16 cellular contexts compared by ENCODE assay signal in the genomic region with DNA sequence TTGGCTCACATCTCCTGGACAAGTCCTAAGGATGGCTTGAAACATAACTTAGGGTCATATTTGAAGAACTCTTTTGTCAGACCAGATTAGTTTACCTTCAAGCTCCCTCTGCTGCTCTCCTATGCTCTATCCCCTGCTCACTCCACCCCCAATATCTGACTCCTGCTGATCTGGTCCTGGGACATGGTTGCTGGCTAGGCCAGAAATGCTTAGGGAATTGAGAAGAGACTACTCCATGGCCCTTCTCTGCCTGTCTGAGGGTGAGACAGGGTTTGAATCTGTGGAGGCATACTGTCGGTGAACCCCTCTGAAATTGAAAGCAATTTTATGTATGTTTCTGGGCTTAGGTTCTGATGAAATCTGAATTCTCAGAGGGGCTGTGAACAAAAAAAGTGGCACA. TPM values are rescaled to one million over a fixed set of nuclear protein-coding genes. Genes with fewer than 3 reads are reported as not detected.
DNase-seq lines count a peak whose midpoint lies in the region; ATAC-seq and FAIRE-seq lines count a peak whose summit lies in the region.
"Had no signal": no experiment of that assay in that cellular context is flagged by ENCODE, and none has a peak within 500 bp of the region (broad histone marks: within the 10 kb centered on the region; RNA-seq: fewer than 3 reads in every experiment).

No MANE protein-coding gene starts in this region.

- H3K18ac ChIP-seq in trophoblast cell (ENCODE audit: low read length), result peak overlapping the region; percentile 46

- no peak overlapping the region for H3K9ac ChIP-seq in trophoblast cell (ENCODE audit: low read length)

- no peak overlapping the region for H3K4me3 ChIP-seq in trophoblast cell (ENCODE audit: low read depth, low read length)
- H3K4me3 ChIP-seq: gastroesophageal sphincter, testis had no signal

- CTCF ChIA-PET in activated CD4-positive, alpha-beta T cell treated with anti-CD3 and anti-CD28 coated beads for 36 hours (lab: Charles Lee), result interaction anchor here (1.1 to 3.3 kb wide), 2 partner anchors 9 to 28 kb away, joined by 3 to 12 read pairs; no protein-coding TSS in a partner anchor

- peaks cover 76% of the 10 kb centered on the region for H3K4me1 Mint-ChIP-seq in activated CD4-positive, alpha-beta T cell treated with anti-CD3 and anti-CD28 coated beads for 36 hours
- H3K4me1 Mint-ChIP-seq in activated naive CD8-positive, alpha-beta T cell treated with anti-CD3 and anti-CD28 coated beads for 36 hours, result peaks cover 71% of the 10 kb centered on the region

- peaks cover 37% of the 10 kb centered on the region for H3K36me3 Mint-ChIP-seq in activated CD4-positive, alpha-beta T cell treated with anti-CD3 and anti-CD28 coated beads for 36 hours (ENCODE audit: low read depth)
- peaks cover 65% of the 10 kb centered on the region for H3K36me3 Mint-ChIP-seq in activated naive CD8-positive, alpha-beta T cell treated with anti-CD3 and anti-CD28 coated beads for 36 hours

- POLR2A ChIA-PET in activated CD4-positive, alpha-beta T cell treated with anti-CD3 and anti-CD28 coated beads for 36 hours (lab: Charles Lee), result no interaction called here

- DNase-seq in activated CD4-positive, alpha-beta T cell treated with anti-CD3 and anti-CD28 coated beads for 36 hours, result no peak
- DNase-seq in activated CD4-positive, alpha-beta T cell treated with anti-CD3 and anti-CD28 coated beads for 48 hours, result no peak
- DNase-seq in GM19239 (ENCODE audit: insufficient read length, low spot score) (no peak), trophoblast cell (no peak), NCI-H146 treated with DMSO at 0.1 percent for 48 hours (lab: John Stamatoyannopoulos, UW; ENCODE audit: unreplicated experiment) (no peak), COLO829 (ENCODE audit: low spot score) (no peak), NCI-H2227 treated with DMSO at 0.1 percent for 48 hours (lab: John Stamatoyannopoulos, UW) (no peak)
- no peak for DNase-seq in activated naive CD8-positive, alpha-beta T cell treated with anti-CD3 and anti-CD28 coated beads for 36 hours
- DNase-seq: DMS153, GOT3, kidney, SW 1271, testis had no signal

- peaks cover 0 to 3% of the 10 kb centered on the region in 2 experiments for H3K36me3 ChIP-seq in trophoblast cell (ENCODE audit: control insufficient read depth in 1 of 2, insufficient read depth in 2 of 2, low read length in 2 of 2)

- H2AK5ac ChIP-seq in trophoblast cell (ENCODE audit: low read length), result no peak overlapping the region

- no CpG with 5 or more reads among the region's 1 CpG for WGBS in trophoblast cell (ENCODE audit: extremely low coverage, insufficient coverage, insufficient read length)

- no peak overlapping the region for H3K23ac ChIP-seq in trophoblast cell (ENCODE audit: low read length)

- H3K9me3 Mint-ChIP-seq in activated CD4-positive, alpha-beta T cell treated with anti-CD3 and anti-CD28 coated beads for 36 hours (ENCODE audit: low read depth), result no peaks in the 10 kb centered on the region
- H3K9me3 Mint-ChIP-seq in activated naive CD8-positive, alpha-beta T cell treated with anti-CD3 and anti-CD28 coated beads for 36 hours, result no peaks in the 10 kb centered on the region

- ATAC-seq in activated CD4-positive, alpha-beta T cell treated with anti-CD3 and anti-CD28 coated beads for 36 hours, result no peak
- ATAC-seq: gastroesophageal sphincter had no signal

- peaks cover 11% of the 10 kb centered on the region for H3K79me2 ChIP-seq in trophoblast cell (ENCODE audit: control insufficient read depth, insufficient read depth, low read length, poor library complexity)

- peak overlapping the region; percentile 95 for H3K4me3 Mint-ChIP-seq in activated CD4-positive, alpha-beta T cell treated with anti-CD3 and anti-CD28 coated beads for 36 hours
- peak overlapping the region; percentile 96 for H3K4me3 Mint-ChIP-seq in activated naive CD8-positive, alpha-beta T cell treated with anti-CD3 and anti-CD28 coated beads for 36 hours

- no peaks in the 10 kb centered on the region for H3K27me3 Mint-ChIP-seq in activated CD4-positive, alpha-beta T cell treated with anti-CD3 and anti-CD28 coated beads for 36 hours
- no peaks in the 10 kb centered on the region for H3K27me3 Mint-ChIP-seq in activated naive CD8-positive, alpha-beta T cell treated with anti-CD3 and anti-CD28 coated beads for 36 hours

- no peak overlapping the region for H3K4me2 ChIP-seq in trophoblast cell (ENCODE audit: low read length)

- no peak overlapping the region for H2AFZ ChIP-seq in trophoblast cell (ENCODE audit: insufficient read depth, low read length, poor library complexity)

- FAIRE-seq in GM19239 (lab: Jason Lieb, UNC), result peak; percentile 73
- FAIRE-seq: A204.1, endometrium, kidney had no signal

- H4K8ac ChIP-seq in trophoblast cell (ENCODE audit: low read depth, low read length), result no peak overlapping the region

- no peaks in the 10 kb centered on the region for H3K27me3 ChIP-seq in trophoblast cell (ENCODE audit: insufficient read depth, low read length)
- H3K27me3 ChIP-seq: gastroesophageal sphincter, testis had no signal

- H3K27ac ChIP-seq in trophoblast cell (ENCODE audit: low read depth, low read length), result no peak overlapping the region
- H3K27ac ChIP-seq: gastroesophageal sphincter, testis had no signal

- H4K12ac ChIP-seq in trophoblast cell (ENCODE audit: low read depth, low read length), result no peak overlapping the region

- H3K27ac Mint-ChIP-seq in activated CD4-positive, alpha-beta T cell treated with anti-CD3 and anti-CD28 coated beads for 36 hours, result peak overlapping the region; percentile 84
- H3K27ac Mint-ChIP-seq in activated naive CD8-positive, alpha-beta T cell treated with anti-CD3 and anti-CD28 coated beads for 36 hours, result peak overlapping the region; percentile 94

- H2BK120ac ChIP-seq in trophoblast cell (ENCODE audit: insufficient read depth, low read length, poor library complexity), result no peak overlapping the region

- intact Hi-C loops in activated CD4-positive, alpha-beta T cell treated with anti-CD3 and anti-CD28 coated beads for 36 hours (cut with DNase I, micrococcal nuclease), result loop anchor here (2.0 to 10.0 kb wide), 8 partner anchors 39 to 1800 kb away; partner anchors contain the start of genes ANKH (in 1 of the 2), OTULINL (in 1 of the 2), TRIO (in 1 of the 2) and ZNF622 (in 1 of the 2)

- peaks cover 2 to 4% of the 10 kb centered on the region in 2 experiments for H3K4me1 ChIP-seq in trophoblast cell (ENCODE audit: control insufficient read depth in 1 of 2, insufficient read depth in 2 of 2, low read length in 2 of 2)

- no peaks in the 10 kb centered on the region for H3K9me3 ChIP-seq in trophoblast cell (ENCODE audit: insufficient read depth, low read depth, low read length)
- H3K9me3 ChIP-seq: gastroesophageal sphincter, testis had no signal

- H2BK12ac ChIP-seq in trophoblast cell (ENCODE audit: low read length), result no peak overlapping the region

- H3K14ac ChIP-seq in trophoblast cell (ENCODE audit: low read length), result no peak overlapping the region

- H3K4ac ChIP-seq in trophoblast cell (ENCODE audit: low read depth, low read length), result peak overlapping the region; percentile 76

- H2BK5ac ChIP-seq in trophoblast cell (ENCODE audit: low read depth, low read length, poor library complexity), result no peak overlapping the region

- peaks cover 8% of the 10 kb centered on the region for H3K79me1 ChIP-seq in trophoblast cell (ENCODE audit: low read length)

- no peak overlapping the region for H4K91ac ChIP-seq in trophoblast cell (ENCODE audit: low read depth, low read length)

RNA-seq across cellular contexts. Expression of gene OTULIN, which starts 3.3 kb away (rescaled TPM):
- total RNA-seq in activated CD4-positive, alpha-beta T cell treated with anti-CD3 and anti-CD28 coated beads for 36 hours, result 10 to 100 TPM; 48.0 to 48.2 TPM
- total RNA-seq in activated naive CD8-positive, alpha-beta T cell treated with anti-CD3 and anti-CD28 coated beads for 36 hours, result 10 to 100 TPM; 68.9 TPM
- polyA plus RNA-seq in trophoblast cell (2013), result 8.8 and 9.2 TPM in 2 replicates
